Comparison of ENCODE assay signal across 15 cellular contexts in the genomic region with DNA sequence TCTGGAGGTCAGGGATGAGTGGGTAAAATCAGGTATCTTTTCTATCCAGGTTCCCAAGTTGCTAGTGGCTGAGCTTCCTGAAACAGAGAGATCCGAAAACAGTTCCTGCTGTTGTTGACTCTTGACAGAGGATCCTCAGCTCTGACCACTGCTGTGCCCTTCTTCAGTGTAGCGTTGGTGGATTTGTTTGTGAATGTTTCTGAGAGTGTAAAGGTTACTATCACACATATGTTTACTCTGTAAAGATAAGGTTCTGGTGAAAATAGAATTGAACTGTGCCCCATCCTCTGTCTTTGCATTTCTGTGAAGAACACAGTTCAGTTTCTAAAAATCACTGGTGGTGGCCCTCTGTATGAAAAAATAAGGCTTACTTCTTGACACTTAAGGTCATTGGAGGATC.
DNase-seq lines count a peak whose midpoint lies in the region; ATAC-seq and TF ChIP-seq lines count a peak whose summit lies in the region.
"Had no signal": no experiment of that assay in that cellular context is flagged by ENCODE, and none has a peak within 500 bp of the region (broad histone marks: within the 10 kb centered on the region; RNA-seq: fewer than 3 reads in every experiment).

No MANE protein-coding gene starts in this region.

- H4K5ac ChIP-seq in H9 (ENCODE audit: insufficient read length, low read depth, low read length): no peak overlapping the region

- no peak overlapping the region for H3K18ac ChIP-seq in H9 (ENCODE audit: insufficient read length, low read depth, low read length)

- H2AFZ ChIP-seq in hepatocyte (no peak overlapping the region), H9 (ENCODE audit: low read length) (no peak overlapping the region)

- no peak overlapping the region for H3K27ac ChIP-seq in CD4-positive, CD25-positive, alpha-beta regulatory T cell (ENCODE audit: insufficient read depth, low read length, poor library complexity, severe bottlenecking)
- peak overlapping the region; percentile 29 for H3K27ac ChIP-seq in KOPT-K1 (ENCODE audit: low read depth, low read length, poor library complexity, severe bottlenecking)
- no peak overlapping the region for H3K27ac ChIP-seq in hepatocyte
- H3K27ac ChIP-seq in right lobe of liver: peak overlapping the region; percentile 31 to 83 (median 75)
- H3K27ac ChIP-seq in H9 (ENCODE audit: insufficient read length, low read depth, low read length): no peak overlapping the region
- H3K27ac ChIP-seq in stomach: no peak overlapping the region
- H3K27ac ChIP-seq: 22Rv1, BLaER1, HL-60 had no signal

- H3K4me3 Mint-ChIP-seq in CD4-positive, CD25-positive, alpha-beta regulatory T cell: no peak overlapping the region
- no peak overlapping the region for H3K4me3 Mint-ChIP-seq in H9
- H3K4me3 Mint-ChIP-seq: IgD-negative memory B cell had no signal

- no peak overlapping the region for H3K4ac ChIP-seq in H9 (ENCODE audit: low read depth, low read length)

- H3T11ph ChIP-seq in H9 (ENCODE audit: low read length): no peak overlapping the region

- no peak for ATAC-seq in CD4-positive, CD25-positive, alpha-beta regulatory T cell (ENCODE audit: low read depth in 2 of 2)
- peak; percentile 94 to 98 (median 96) for ATAC-seq in right lobe of liver
- no peak for ATAC-seq in GM18909 (IDR thresholded peaks at IDR 0.05; ENCODE audit: poor library complexity, unreplicated experiment)
- ATAC-seq in GM19467 (IDR thresholded peaks at IDR 0.05; ENCODE audit: unreplicated experiment): no peak
- ATAC-seq: HCT116 had no signal

- no peak overlapping the region for H3K9ac ChIP-seq in H9 (ENCODE audit: extremely low read depth, insufficient read length, low read length)
- H3K9ac ChIP-seq: BLaER1 had no signal

- H3K36me3 Mint-ChIP-seq in CD4-positive, CD25-positive, alpha-beta regulatory T cell: peaks cover 3% of the 10 kb centered on the region
- peaks cover 2 to 9% (median 9%) of the 10 kb centered on the region in 3 experiments; a peak in 6 of 7 replicates for H3K36me3 Mint-ChIP-seq in H9 (ENCODE audit: insufficient read depth in 1 of 3, low read depth in 3 of 3)

- H3K79me1 ChIP-seq in H9 (ENCODE audit: insufficient read depth, low read depth, low read length, poor library complexity, severe bottlenecking): no peaks in the 10 kb centered on the region

- H3K9me3 ChIP-seq in CD4-positive, CD25-positive, alpha-beta regulatory T cell (ENCODE audit: control insufficient read depth in 2 of 2, low read length in 2 of 2): peaks cover 0 to 4% of the 10 kb centered on the region in 2 experiments
- H3K9me3 ChIP-seq in KOPT-K1 (ENCODE audit: insufficient read depth, low read length, poor library complexity, severe bottlenecking) (peaks cover 53% of the 10 kb centered on the region), hepatocyte (ENCODE audit: low read depth) (peaks cover 5% of the 10 kb centered on the region), right lobe of liver (no peaks in the 10 kb centered on the region), H9 (ENCODE audit: control insufficient read depth, low read depth, low read length) (no peaks in the 10 kb centered on the region), stomach (peaks cover 0 to 14% (median 10%) of the 10 kb centered on the region in 4 donors)

- TF ChIP-seq CTCF in hepatocyte (IDR thresholded peaks at IDR 0.05; ENCODE audit: poor library complexity): no peak
- TF ChIP-seq CTCF in right lobe of liver (IDR thresholded peaks at IDR 0.05): no peak
- TF ChIP-seq CTCF in H9 (conservative IDR thresholded peaks at IDR 0.05): no peak
- no peak for TF ChIP-seq CTCF in stomach (IDR thresholded peaks at IDR 0.05)

- TF ChIP-seq POLR2A in right lobe of liver (IDR thresholded peaks at IDR 0.05) (peak; percentile 19), stomach (IDR thresholded peaks at IDR 0.05) (no peak)

- no peaks in the 10 kb centered on the region for H3K27me3 ChIP-seq in CD4-positive, CD25-positive, alpha-beta regulatory T cell (ENCODE audit: control insufficient read depth, insufficient read depth, low read length)
- H3K27me3 ChIP-seq in hepatocyte (no peaks in the 10 kb centered on the region), right lobe of liver (no peaks in the 10 kb centered on the region), H9 (ENCODE audit: insufficient read depth, low read length) (no peaks in the 10 kb centered on the region), stomach (no peaks in the 10 kb centered on the region)
- H3K27me3 ChIP-seq: BLaER1 had no signal

- H3K4me1 ChIP-seq in CD4-positive, CD25-positive, alpha-beta regulatory T cell (ENCODE audit: control insufficient read depth, insufficient read depth, low read length, poor library complexity, severe bottlenecking): no peaks in the 10 kb centered on the region
- H3K4me1 ChIP-seq in hepatocyte (ENCODE audit: insufficient read depth) (peaks cover 5% of the 10 kb centered on the region), right lobe of liver (peaks cover 0 to 14% (median 3%) of the 10 kb centered on the region in 4 donors), H9 (ENCODE audit: insufficient read depth, low read length) (no peaks in the 10 kb centered on the region), stomach (no peaks in the 10 kb centered on the region)

- H3K4me2 ChIP-seq in hepatocyte (peak overlapping the region; percentile 52), H9 (ENCODE audit: insufficient read depth, insufficient read length, low read length) (no peak overlapping the region)
- H3K4me2 ChIP-seq: BLaER1 had no signal

- peak overlapping the region; percentile 5 to 67 (median 48) for H3K27ac Mint-ChIP-seq in CD4-positive, CD25-positive, alpha-beta regulatory T cell
- no peak overlapping the region; a peak in 1 of 7 replicates for H3K27ac Mint-ChIP-seq in H9
- H3K27ac Mint-ChIP-seq: IgD-negative memory B cell had no signal

- no peak overlapping the region for H2BK15ac ChIP-seq in H9 (ENCODE audit: low read depth, low read length)

- no peak overlapping the region for H3K56ac ChIP-seq in H9 (ENCODE audit: insufficient read length, low read depth, low read length)

- no peak overlapping the region for H3K23ac ChIP-seq in H9 (ENCODE audit: insufficient read length, low read depth, low read length)

- no peak overlapping the region for H2BK5ac ChIP-seq in H9 (ENCODE audit: insufficient read length, low read length)

- H2BK20ac ChIP-seq in H9 (ENCODE audit: low read depth, low read length, poor library complexity, severe bottlenecking): no peak overlapping the region

- no peak overlapping the region for H4K91ac ChIP-seq in H9 (ENCODE audit: insufficient read length, low read depth, low read length)

- DNase-seq in CD4-positive, CD25-positive, alpha-beta regulatory T cell: no peak
- DNase-seq in hepatocyte (ENCODE audit: low spot score) (no peak), right lobe of liver (peak in 1 of 3 donors; percentile 66), H9 (no peak), stomach (no peak)
- DNase-seq: AML-193, DMS53 had no signal

- H3K14ac ChIP-seq in H9 (ENCODE audit: insufficient read depth, low read length): no peak overlapping the region

- H3K27me3 Mint-ChIP-seq in CD4-positive, CD25-positive, alpha-beta regulatory T cell: no peaks in the 10 kb centered on the region
- no peaks in the 10 kb centered on the region; the same call in 1 of the 2 replicates for H3K27me3 Mint-ChIP-seq in H9 (ENCODE audit: low read depth)

- H3K79me2 ChIP-seq in hepatocyte: no peaks in the 10 kb centered on the region
- no peaks in the 10 kb centered on the region for H3K79me2 ChIP-seq in H9 (ENCODE audit: insufficient read depth, low read length)

- H2BK12ac ChIP-seq in H9 (ENCODE audit: insufficient read length, low read depth, low read length): no peak overlapping the region

- no peaks in the 10 kb centered on the region for H3K23me2 ChIP-seq in H9 (ENCODE audit: insufficient read length, low read depth, low read length, poor library complexity, severe bottlenecking)

- no peak overlapping the region for H4K8ac ChIP-seq in H9 (replicated peaks; ENCODE audit: insufficient read length, low read depth, low read length)

- H3K4me1 Mint-ChIP-seq in CD4-positive, CD25-positive, alpha-beta regulatory T cell: peaks cover 9 to 25% (median 12%) of the 10 kb centered on the region in 4 donors
- H3K4me1 Mint-ChIP-seq in H9: peaks cover 5 to 13% of the 10 kb centered on the region in 2 experiments
- H3K4me1 Mint-ChIP-seq: IgD-negative memory B cell had no signal

- TF ChIP-seq EP300 in stomach (IDR thresholded peaks at IDR 0.05): no peak

- H4K20me1 ChIP-seq in hepatocyte (ENCODE audit: insufficient read depth, poor library complexity, severe bottlenecking): no peaks in the 10 kb centered on the region
- H4K20me1 ChIP-seq in H9 (ENCODE audit: control insufficient read depth, insufficient read depth, insufficient read length): no peaks in the 10 kb centered on the region

- no peak overlapping the region for H3K4me3 ChIP-seq in CD4-positive, CD25-positive, alpha-beta regulatory T cell (ENCODE audit: low read depth, low read length)
- H3K4me3 ChIP-seq in hepatocyte (no peak overlapping the region), right lobe of liver (peak overlapping the region in 2 of 3 donors; percentile 47 to 48), stomach (no peak overlapping the region)
- H3K4me3 ChIP-seq: BLaER1 had no signal

- 28% methylated on average over 2 of the region's 2 CpGs for WGBS in hepatocyte (ENCODE audit: low lambda C conversion rate, missing lambda C conversion rate)
- 14% methylated on average over 2 of the region's 2 CpGs for WGBS in right lobe of liver (ENCODE audit: insufficient coverage, low coverage, low lambda C conversion rate, missing lambda C conversion rate)
- no CpG with 5 or more reads among the region's 2 CpGs for WGBS in H9 (ENCODE audit: extremely low coverage, insufficient read length, low lambda C conversion rate)
- 26 to 67% (median 48%) methylated on average over 2 of the region's 2 CpGs for WGBS in stomach, 5 donors

- H3K9me3 Mint-ChIP-seq in CD4-positive, CD25-positive, alpha-beta regulatory T cell: peaks cover 0 to 13% (median 2%) of the 10 kb centered on the region in 7 donors
- H3K9me3 Mint-ChIP-seq in H9: peaks cover 19 to 25% of the 10 kb centered on the region in 2 experiments; a peak in 4 of 5 replicates

- no peak overlapping the region for H2BK120ac ChIP-seq in H9 (ENCODE audit: low read depth, low read length, poor library complexity, severe bottlenecking)

- no peaks in the 10 kb centered on the region for H3K9me2 ChIP-seq in hepatocyte (replicated peaks; ENCODE audit: insufficient read depth)

- no peak overlapping the region for H2AK5ac ChIP-seq in H9 (ENCODE audit: insufficient read length, low read length)

- H3K36me3 ChIP-seq in CD4-positive, CD25-positive, alpha-beta regulatory T cell (ENCODE audit: control insufficient read depth, insufficient read depth, low read length): no peaks in the 10 kb centered on the region
- H3K36me3 ChIP-seq in KOPT-K1 (ENCODE audit: insufficient read depth, low read length): 0 out of 2 replicates have a peak, but pooled peaks cover 5% of the 10 kb centered on the region
- H3K36me3 ChIP-seq in hepatocyte (replicated peaks; ENCODE audit: insufficient read depth, low read depth): no peaks in the 10 kb centered on the region
- no peaks in the 10 kb centered on the region for H3K36me3 ChIP-seq in right lobe of liver
- H3K36me3 ChIP-seq in stomach: no peaks in the 10 kb centered on the region

- intact Hi-C loops in right lobe of liver (cut with DNase I): no loop called here
- intact Hi-C loops in stomach (cut with DNase I; ENCODE audit: low total_unique reads): no loop called here

Comparison
In these comparisons a context has a peak if more than half of its experiments do, and no peak if none do; other contexts are left out.
1. ATAC-seq: peak in right lobe of liver (4 of 4); none in CD4-positive, CD25-positive, alpha-beta regulatory T cell (0 of 2), GM18909 (single experiment) and GM19467 (single experiment).
2. H3K27ac ChIP-seq: peak in KOPT-K1 (single experiment) and right lobe of liver (3 of 3); none in CD4-positive, CD25-positive, alpha-beta regulatory T cell (single experiment), hepatocyte (single experiment), H9 (single experiment) and stomach (0 of 5).
3. H3K4me3 ChIP-seq: peak in right lobe of liver (2 of 3); none in CD4-positive, CD25-positive, alpha-beta regulatory T cell (single experiment), hepatocyte (single experiment) and stomach (0 of 4).
4. H3K27ac Mint-ChIP-seq: peak in CD4-positive, CD25-positive, alpha-beta regulatory T cell (3 of 3); none in H9 (0 of 3).